Comparison of ENCODE assay signal across 8 cellular contexts in the genomic region with DNA sequence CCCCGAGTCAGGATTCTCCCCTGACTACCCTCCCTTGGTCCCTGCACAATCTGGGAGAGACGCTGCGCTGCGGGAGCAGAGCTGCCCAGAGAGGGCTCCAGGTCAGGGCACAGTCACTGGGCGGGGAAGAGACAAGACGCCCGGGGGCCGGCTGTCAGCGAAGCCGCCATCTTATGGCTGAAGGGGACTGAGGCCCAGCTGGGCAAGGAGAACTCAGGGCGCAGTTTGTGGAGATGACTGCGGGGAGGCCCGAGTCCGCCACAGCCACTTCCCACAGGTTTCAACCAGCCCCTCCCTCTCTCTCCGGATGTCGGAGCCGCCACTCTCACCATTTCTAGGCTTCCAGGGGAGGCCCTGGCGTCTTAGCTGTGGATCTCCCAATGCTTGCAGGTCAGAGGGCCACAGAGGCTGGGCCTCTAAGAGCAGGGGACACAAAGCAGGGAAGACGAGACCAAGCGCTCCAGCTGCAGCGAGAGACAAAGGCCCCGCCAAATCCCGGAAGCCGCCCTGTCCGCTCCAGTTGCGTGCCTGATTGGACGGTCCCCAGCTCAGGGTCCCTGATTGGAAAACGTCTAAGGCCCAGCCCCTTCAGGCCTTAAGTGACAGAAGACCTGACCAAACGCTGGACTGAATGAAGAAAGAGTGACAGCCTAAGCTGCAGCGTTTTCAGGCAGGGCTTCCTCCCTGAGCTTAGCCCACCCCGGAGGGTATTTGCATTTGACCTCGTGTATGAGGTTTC. TPM values are rescaled to one million over a fixed set of nuclear protein-coding genes. Genes with fewer than 3 reads are reported as not detected.
DNase-seq lines count a peak whose midpoint lies in the region; ATAC-seq, FAIRE-seq and TF ChIP-seq lines count a peak whose summit lies in the region.

A gene (minus strand): TSS at position 484 of the 739 bp plus-strand sequence. CDS start 152 bp downstream, at position 332.

- ATAC-seq in HG02840 (IDR thresholded peaks at IDR 0.05; ENCODE audit: low FRiP score, unreplicated experiment) (peak; percentile 99), left ventricle myocardium superior (peak; percentile 100)

- peak within 1 kb of the TSS; percentile 98 for H3K27ac Mint-ChIP-seq in T-helper 1 cell treated with Interleukin-12 subunit alpha and Interleukin-12 subunit beta and Interleukin-4 antibody, amounts not matched to agents 30 μg/mL and 1 μg/mL, for 36 hours
- H3K27ac Mint-ChIP-seq in progenitor cell of endocrine pancreas, result peak within 1 kb of the TSS; percentile 100

- no peak for TF ChIP-seq CTCF in progenitor cell of endocrine pancreas (IDR thresholded peaks at IDR 0.05; ENCODE audit: unreplicated experiment)

- peak; percentile 89 for TF ChIP-seq POLR2A in GM12892 (IDR thresholded peaks at IDR 0.05; ENCODE audit: low read depth, low read length)

- no peaks in the 10 kb centered on the region for H3K27me3 Mint-ChIP-seq in T-helper 1 cell treated with Interleukin-12 subunit alpha and Interleukin-12 subunit beta and Interleukin-4 antibody, amounts not matched to agents 30 μg/mL and 1 μg/mL, for 36 hours (ENCODE audit: low read depth)
- H3K27me3 Mint-ChIP-seq in progenitor cell of endocrine pancreas, result no peaks in the 10 kb centered on the region

- DNase-seq in GM12892 (ENCODE audit: insufficient read length) (peak; percentile 83), NCI-H1694 treated with DMSO at 0.1 percent for 48 hours (lab: John Stamatoyannopoulos, UW) (peak; percentile 97), amygdala (lab: John Stamatoyannopoulos, UW) (peak; percentile 25 to 97 (median 90)), left ventricle myocardium superior (peak; percentile 93), progenitor cell of endocrine pancreas (ENCODE audit: low spot score, unreplicated experiment) (peak; percentile 85), ureter (ENCODE audit: low spot score) (peak; percentile 96)

- peak within 1 kb of the TSS; percentile 98 for H3K4me3 Mint-ChIP-seq in T-helper 1 cell treated with Interleukin-12 subunit alpha and Interleukin-12 subunit beta and Interleukin-4 antibody, amounts not matched to agents 30 μg/mL and 1 μg/mL, for 36 hours
- H3K4me3 Mint-ChIP-seq in progenitor cell of endocrine pancreas (ENCODE audit: low read depth), result peak within 1 kb of the TSS; percentile 91

- peaks cover 31% of the 10 kb centered on the region for H3K36me3 Mint-ChIP-seq in T-helper 1 cell treated with Interleukin-12 subunit alpha and Interleukin-12 subunit beta and Interleukin-4 antibody, amounts not matched to agents 30 μg/mL and 1 μg/mL, for 36 hours (ENCODE audit: low read depth)
- peaks cover 29% of the 10 kb centered on the region for H3K36me3 Mint-ChIP-seq in progenitor cell of endocrine pancreas (ENCODE audit: insufficient read depth)

- H3K4me1 Mint-ChIP-seq in T-helper 1 cell treated with Interleukin-12 subunit alpha and Interleukin-12 subunit beta and Interleukin-4 antibody, amounts not matched to agents 30 μg/mL and 1 μg/mL, for 36 hours (ENCODE audit: low read depth), result peaks cover 7% of the 10 kb centered on the region
- H3K4me1 Mint-ChIP-seq in progenitor cell of endocrine pancreas (ENCODE audit: low read depth), result peaks cover 14% of the 10 kb centered on the region

- peaks cover 26% of the 10 kb centered on the region for H3K9me3 Mint-ChIP-seq in T-helper 1 cell treated with Interleukin-12 subunit alpha and Interleukin-12 subunit beta and Interleukin-4 antibody, amounts not matched to agents 30 μg/mL and 1 μg/mL, for 36 hours
- peaks cover 3% of the 10 kb centered on the region for H3K9me3 Mint-ChIP-seq in progenitor cell of endocrine pancreas (ENCODE audit: low read depth)

- intact Hi-C loops in left ventricle myocardium superior (cut with micrococcal nuclease), result no loop called here

- peak; percentile 91 for FAIRE-seq in GM12892 (lab: Jason Lieb, UNC)

RNA-seq across cellular contexts. Expression of the gene that starts here (rescaled TPM):
- 3.2 TPM for polyA plus RNA-seq in GM12892 (2012; ENCODE audit: missing spikeins)
- total RNA-seq in left ventricle myocardium superior (1.1 TPM), progenitor cell of endocrine pancreas (21.7 and 22.1 TPM in 2 replicates), ureter (3.4 TPM)

Comparison
In these comparisons a context has a peak if more than half of its experiments do, and no peak if none do; other contexts are left out.
1. Peak in every context shown above with its lines: DNase-seq and ATAC-seq.